In genomic region chr14:89360277-89360676, GRCh38 we compare ENCODE assay signal across 21 cellular contexts. TPM values are rescaled to one million over a fixed set of nuclear protein-coding genes. Genes with fewer than 3 reads are reported as not detected.
A peak's percentile ranks its signal among the peaks of the same experiment; 100 is the strongest.
DNase-seq lines count a peak whose midpoint lies in the region; ATAC-seq, FAIRE-seq and TF ChIP-seq lines count a peak whose summit lies in the region.
"Had no signal": no experiment of that assay in that cellular context is flagged by ENCODE, and none has a peak within 500 bp of the region (broad histone marks: within the 10 kb centered on the region; RNA-seq: fewer than 3 reads in every experiment).

No MANE protein-coding gene starts in this region.

- no peak for TF ChIP-seq EP300 in stomach (IDR thresholded peaks at IDR 0.05)

- H3K9me3 ChIP-seq in stomach (no peaks in the 10 kb centered on the region), A673 (ENCODE audit: low read depth, low read length, poor library complexity, severe bottlenecking) (no peaks in the 10 kb centered on the region)
- H3K9me3 ChIP-seq: left lung had no signal

- no peaks in the 10 kb centered on the region for H3K9me3 Mint-ChIP-seq in activated T-cell treated with anti-CD3 and anti-CD28 coated beads, Interleukin-2, amount 50 U/mL, for 24 hours
- no peaks in the 10 kb centered on the region for H3K9me3 Mint-ChIP-seq in activated B cell treated with CpG ODN at 0.5 μM for 24 hours
- H3K9me3 Mint-ChIP-seq in dendritic cell treated with granulocyte-macrophage colony-stimulating factor and Interleukin-4, amounts not matched to agents 40 ng/mL and 50 ng/mL, for 4 days, result no peaks in the 10 kb centered on the region

- TF ChIP-seq POLR2A in stomach (IDR thresholded peaks at IDR 0.05), result no peak

- H3K4me3 ChIP-seq in stomach, result no peak overlapping the region
- H3K4me3 ChIP-seq in A673 (ENCODE audit: low read depth, low read length, poor library complexity, severe bottlenecking), result no peak overlapping the region
- H3K4me3 ChIP-seq: A549, dorsolateral prefrontal cortex, left lung had no signal

- intact Hi-C loops in activated B cell treated with CpG ODN at 0.5 μM for 24 hours (cut with micrococcal nuclease) (no loop called here), stomach (cut with DNase I; ENCODE audit: low total_unique reads) (no loop called here), A673 (cut with micrococcal nuclease; ENCODE audit: unreplicated experiment) (no loop called here)
- intact Hi-C loops in dendritic cell treated with granulocyte-macrophage colony-stimulating factor and Interleukin-4, amounts not matched to agents 40 ng/mL and 50 ng/mL, for 4 days (cut with micrococcal nuclease), result no loop called here

- no peak for ATAC-seq in activated B cell treated with CpG ODN at 0.5 μM for 24 hours (ENCODE audit: low read depth)
- ATAC-seq: left lung, PC-3 had no signal

- WGBS in stomach, 5 donors, result 57 to 86% (median 78%) methylated on average over 3 of the region's 3 CpGs

- BruUV-seq in A673 (replicated peaks; lab: Mats Ljungman, UMichigan), result no TSS peak

- peaks cover 0 to 4% (median 0%) of the 10 kb centered on the region in 4 donors for H3K36me3 ChIP-seq in stomach
- H3K36me3 ChIP-seq in A673 (ENCODE audit: insufficient read depth, low read length, poor library complexity, severe bottlenecking), result no peaks in the 10 kb centered on the region
- H3K36me3 ChIP-seq: left lung had no signal

- no peak for FAIRE-seq in RCC 7860 (lab: Jason Lieb, UNC)
- FAIRE-seq: A549, GM18507 had no signal

- H3K27ac ChIP-seq in stomach, result peak overlapping the region in 4 of 5 donors; percentile 44 to 65 (median 54)
- H3K27ac ChIP-seq in A673 (ENCODE audit: low read depth, low read length, poor library complexity, severe bottlenecking), result no peak overlapping the region
- H3K27ac ChIP-seq: A549, parathyroid adenoma had no signal

- peak overlapping the region; percentile 77 for H3K27ac Mint-ChIP-seq in activated T-cell treated with anti-CD3 and anti-CD28 coated beads, Interleukin-2, amount 50 U/mL, for 24 hours
- peak overlapping the region; percentile 72 for H3K27ac Mint-ChIP-seq in activated B cell treated with CpG ODN at 0.5 μM for 24 hours
- H3K27ac Mint-ChIP-seq in dendritic cell treated with granulocyte-macrophage colony-stimulating factor and Interleukin-4, amounts not matched to agents 40 ng/mL and 50 ng/mL, for 4 days, result peak overlapping the region; percentile 35

- H3K4me3 Mint-ChIP-seq in activated T-cell treated with anti-CD3 and anti-CD28 coated beads, Interleukin-2, amount 50 U/mL, for 24 hours, result no peak overlapping the region
- H3K4me3 Mint-ChIP-seq in activated B cell treated with CpG ODN at 0.5 μM for 24 hours, result no peak overlapping the region
- H3K4me3 Mint-ChIP-seq in dendritic cell treated with granulocyte-macrophage colony-stimulating factor and Interleukin-4, amounts not matched to agents 40 ng/mL and 50 ng/mL, for 4 days, result no peak overlapping the region

- H3K27me3 Mint-ChIP-seq in activated T-cell treated with anti-CD3 and anti-CD28 coated beads, Interleukin-2, amount 50 U/mL, for 24 hours, result no peaks in the 10 kb centered on the region
- no peaks in the 10 kb centered on the region for H3K27me3 Mint-ChIP-seq in activated B cell treated with CpG ODN at 0.5 μM for 24 hours
- no peaks in the 10 kb centered on the region for H3K27me3 Mint-ChIP-seq in dendritic cell treated with granulocyte-macrophage colony-stimulating factor and Interleukin-4, amounts not matched to agents 40 ng/mL and 50 ng/mL, for 4 days

- POLR2A ChIA-PET in activated B cell treated with CpG ODN at 0.5 μM for 24 hours (lab: Charles Lee) (interaction anchor here (0.8 to 1.1 kb wide), 2 partner anchors 25 to 58 kb away, joined by 5 to 10 read pairs; no protein-coding TSS in a partner anchor), A673 (lab: Charles Lee; ENCODE audit: low non-redundant PET) (no interaction called here)

- H3K27me3 ChIP-seq in stomach, result no peaks in the 10 kb centered on the region
- no peaks in the 10 kb centered on the region for H3K27me3 ChIP-seq in A673 (replicated peaks; ENCODE audit: insufficient read depth, low read depth, low read length, poor library complexity)
- H3K27me3 ChIP-seq: dorsolateral prefrontal cortex, left lung had no signal

- H3K36me3 Mint-ChIP-seq in activated T-cell treated with anti-CD3 and anti-CD28 coated beads, Interleukin-2, amount 50 U/mL, for 24 hours (ENCODE audit: low read depth), result peaks cover 24% of the 10 kb centered on the region
- H3K36me3 Mint-ChIP-seq in activated B cell treated with CpG ODN at 0.5 μM for 24 hours (ENCODE audit: low read depth), result peaks cover 4% of the 10 kb centered on the region
- H3K36me3 Mint-ChIP-seq in dendritic cell treated with granulocyte-macrophage colony-stimulating factor and Interleukin-4, amounts not matched to agents 40 ng/mL and 50 ng/mL, for 4 days (ENCODE audit: low read depth), result peaks cover 39% of the 10 kb centered on the region

- H3K4me1 ChIP-seq in stomach, result peaks cover 19 to 45% (median 30%) of the 10 kb centered on the region in 4 donors
- peaks cover 15% of the 10 kb centered on the region for H3K4me1 ChIP-seq in A673 (ENCODE audit: insufficient read depth, low read length, poor library complexity, severe bottlenecking)
- H3K4me1 ChIP-seq: A549 had no signal

- CTCF ChIA-PET in activated B cell treated with CpG ODN at 0.5 μM for 24 hours (lab: Charles Lee) (no interaction called here), A673 (lab: Charles Lee) (no interaction called here)

- TF ChIP-seq CTCF in activated B cell treated with CpG ODN at 0.5 μM for 24 hours (IDR thresholded peaks at IDR 0.05) (no peak), stomach (IDR thresholded peaks at IDR 0.05) (no peak), A673 (conservative IDR thresholded peaks at IDR 0.05; ENCODE audit: low read depth, low read length) (no peak)

- peaks cover 58% of the 10 kb centered on the region for H3K4me1 Mint-ChIP-seq in activated T-cell treated with anti-CD3 and anti-CD28 coated beads, Interleukin-2, amount 50 U/mL, for 24 hours (ENCODE audit: low read depth)
- H3K4me1 Mint-ChIP-seq in activated B cell treated with CpG ODN at 0.5 μM for 24 hours, result peaks cover 65% of the 10 kb centered on the region
- peaks cover 66% of the 10 kb centered on the region for H3K4me1 Mint-ChIP-seq in dendritic cell treated with granulocyte-macrophage colony-stimulating factor and Interleukin-4, amounts not matched to agents 40 ng/mL and 50 ng/mL, for 4 days (ENCODE audit: low read depth)

- no peak for DNase-seq in activated T-cell treated with anti-CD3 and anti-CD28 coated beads, Interleukin-2, amount 50 U/mL, for 24 hours
- DNase-seq in activated T-cell treated with anti-CD3 and anti-CD28 coated beads, Interleukin-2, amount 50 U/mL, for 1 hour, result no peak
- DNase-seq in activated B cell treated with CpG ODN at 0.5 μM for 24 hours (no peak), stomach (no peak), RCC 7860 (ENCODE audit: low spot score) (no peak), amygdala (lab: John Stamatoyannopoulos, UW) (no peak), A673 (ENCODE audit: low spot score) (no peak)
- DNase-seq: activated CD4-positive, alpha-beta T cell treated with anti-CD3 and anti-CD28 coated beads for 4 hours; activated T-cell treated with anti-CD3 and anti-CD28 coated beads, Interleukin-2, amount 50 U/mL, for 48 hours; dorsolateral prefrontal cortex; erythroblast; KBM-7; left lung; NCI-H1092; NCI-H2107; NCI-H526; PC-3 had no signal

RNA-seq across cellular contexts. Expression of gene FOXN3, which starts 56.8 kb away (rescaled TPM):
- total RNA-seq in activated B cell treated with CpG ODN at 0.5 μM for 24 hours (88.2 and 106 TPM in 2 replicates), stomach (100 to 1,000 TPM in 3 of 5 donors, 10 to 100 TPM in 2; 37.4 to 126 (median 100) TPM), A673 (2021) (15.3 and 21.9 TPM in 2 replicates)
- 10 to 100 TPM; 12.5 to 38.5 (median 23.0) TPM for polyA plus RNA-seq in stomach
